In genomic region chr10:15486404-15486803, GRCh38 we compare ENCODE assay signal across 22 cellular contexts.
A peak's percentile ranks its signal among the peaks of the same experiment; 100 is the strongest.
DNase-seq lines count a peak whose midpoint lies in the region; ATAC-seq, FAIRE-seq and TF ChIP-seq lines count a peak whose summit lies in the region.
"Had no signal": no experiment of that assay in that cellular context is flagged by ENCODE, and none has a peak within 500 bp of the region (broad histone marks: within the 10 kb centered on the region; RNA-seq: fewer than 3 reads in every experiment).

No MANE protein-coding gene starts in this region.

- peak; percentile 69 for FAIRE-seq in astrocyte (lab: Jason Lieb, UNC)
- FAIRE-seq: G401.6 had no signal

- intact Hi-C loops in posterior vena cava (cut with DNase I) = no loop called here

- H3K4me2 ChIP-seq in astrocyte (ENCODE audit: low read length) = peak overlapping the region; percentile 0

- H3K36me3 ChIP-seq in astrocyte (ENCODE audit: insufficient read depth, low read length) (no peaks in the 10 kb centered on the region), thoracic aorta (no peaks in the 10 kb centered on the region)
- H3K36me3 ChIP-seq: stomach, upper lobe of left lung had no signal

- H3K27me3 Mint-ChIP-seq in astrocyte (ENCODE audit: low read depth, unreplicated experiment) = peaks cover 11% of the 10 kb centered on the region
- peaks cover 18% of the 10 kb centered on the region for H3K27me3 Mint-ChIP-seq in stimulated activated naive CD8-positive, alpha-beta T cell treated with anti-CD3 and anti-CD28 coated beads, Interleukin-15, amount 100 ng/mL, for 72 hours
- peaks cover 7% of the 10 kb centered on the region for H3K27me3 Mint-ChIP-seq in activated naive CD8-positive, alpha-beta T cell treated with anti-CD3 and anti-CD28 coated beads for 36 hours

- no peak overlapping the region for H3K9ac ChIP-seq in astrocyte (ENCODE audit: low read length)

- no peaks in the 10 kb centered on the region for H4K20me1 ChIP-seq in astrocyte (ENCODE audit: insufficient read depth, low read length)

- DNase-seq in H4 (ENCODE audit: low spot score) (peak; percentile 19), astrocyte (ENCODE audit: low read depth) (peak; percentile 67), fibroblast of the conjunctiva (ENCODE audit: low read depth) (peak; percentile 60), thoracic aorta (ENCODE audit: low spot score) (no peak), posterior vena cava (ENCODE audit: low spot score) (no peak)
- DNase-seq in stimulated activated naive CD8-positive, alpha-beta T cell treated with anti-CD3 and anti-CD28 coated beads, Interleukin-15, amount 100 ng/mL, for 72 hours = no peak
- DNase-seq in activated naive CD8-positive, alpha-beta T cell treated with anti-CD3 and anti-CD28 coated beads for 36 hours = no peak
- DNase-seq: activated B cell treated with CpG ODN at 0.5 μM for 24 hours; activated CD8-positive, alpha-beta T cell treated with anti-CD3 and anti-CD28 coated beads for 36 hours; activated naive CD4-positive, alpha-beta T cell treated with Interleukin-2 at 50 U/mL for 16 hours; activated T-cell treated with anti-CD3 and anti-CD28 coated beads, Interleukin-2, amount 50 U/mL, for 1 hour; H9; MM.1S; NCI-H146; NCI-H82; SIG-M5; stomach; T-helper 17 cell; upper lobe of left lung had no signal

- ATAC-seq in thoracic aorta (ENCODE audit: insufficient number of reproducible peaks, low FRiP score, low read depth) = no peak
- no peak for ATAC-seq in stimulated activated naive CD8-positive, alpha-beta T cell treated with anti-CD3 and anti-CD28 coated beads, Interleukin-15, amount 100 ng/mL, for 72 hours
- ATAC-seq: activated CD8-positive, alpha-beta T cell treated with anti-CD3 and anti-CD28 coated beads for 36 hours; T-helper 17 cell had no signal

- H3K9me3 ChIP-seq in astrocyte (ENCODE audit: insufficient read depth, low read depth, low read length) (no peaks in the 10 kb centered on the region), thoracic aorta (no peaks in the 10 kb centered on the region)
- H3K9me3 ChIP-seq: stomach, upper lobe of left lung had no signal

- H3K36me3 Mint-ChIP-seq in astrocyte (ENCODE audit: low read depth, unreplicated experiment) = no peaks in the 10 kb centered on the region
- H3K36me3 Mint-ChIP-seq in activated naive CD8-positive, alpha-beta T cell treated with anti-CD3 and anti-CD28 coated beads for 36 hours = no peaks in the 10 kb centered on the region
- H3K36me3 Mint-ChIP-seq: brain had no signal

- H3K4me1 Mint-ChIP-seq in astrocyte (ENCODE audit: low read depth, unreplicated experiment) = peaks cover 2% of the 10 kb centered on the region
- H3K4me1 Mint-ChIP-seq in stimulated activated naive CD8-positive, alpha-beta T cell treated with anti-CD3 and anti-CD28 coated beads, Interleukin-15, amount 100 ng/mL, for 72 hours = no peaks in the 10 kb centered on the region
- no peaks in the 10 kb centered on the region for H3K4me1 Mint-ChIP-seq in activated naive CD8-positive, alpha-beta T cell treated with anti-CD3 and anti-CD28 coated beads for 36 hours
- H3K4me1 Mint-ChIP-seq: activated B cell treated with CpG ODN at 0.5 μM for 24 hours, brain, H9, T-helper 17 cell had no signal

- H3K9me3 Mint-ChIP-seq in astrocyte (ENCODE audit: unreplicated experiment) = no peaks in the 10 kb centered on the region
- no peaks in the 10 kb centered on the region for H3K9me3 Mint-ChIP-seq in stimulated activated naive CD8-positive, alpha-beta T cell treated with anti-CD3 and anti-CD28 coated beads, Interleukin-15, amount 100 ng/mL, for 72 hours
- no peaks in the 10 kb centered on the region for H3K9me3 Mint-ChIP-seq in activated naive CD8-positive, alpha-beta T cell treated with anti-CD3 and anti-CD28 coated beads for 36 hours
- H3K9me3 Mint-ChIP-seq: activated B cell treated with CpG ODN at 0.5 μM for 24 hours; activated CD8-positive, alpha-beta T cell treated with anti-CD3 and anti-CD28 coated beads for 36 hours; brain; H9 had no signal

- H3K27me3 ChIP-seq in astrocyte (ENCODE audit: insufficient read depth, low read length) = peaks cover 2% of the 10 kb centered on the region
- H3K27me3 ChIP-seq in thoracic aorta (replicated peaks; ENCODE audit: insufficient read depth) = no peaks in the 10 kb centered on the region
- H3K27me3 ChIP-seq: stomach, upper lobe of left lung had no signal

- TF ChIP-seq CTCF in astrocyte (IDR thresholded peaks at IDR 0.05; ENCODE audit: insufficient read depth, low read depth, low read length) (no peak), thoracic aorta (IDR thresholded peaks at IDR 0.05) (no peak)

- no peak overlapping the region for H3K4me3 Mint-ChIP-seq in astrocyte (ENCODE audit: unreplicated experiment)
- H3K4me3 Mint-ChIP-seq in stimulated activated naive CD8-positive, alpha-beta T cell treated with anti-CD3 and anti-CD28 coated beads, Interleukin-15, amount 100 ng/mL, for 72 hours = no peak overlapping the region
- H3K4me3 Mint-ChIP-seq in activated naive CD8-positive, alpha-beta T cell treated with anti-CD3 and anti-CD28 coated beads for 36 hours = no peak overlapping the region
- H3K4me3 Mint-ChIP-seq: activated B cell treated with CpG ODN at 0.5 μM for 24 hours; activated CD8-positive, alpha-beta T cell treated with anti-CD3 and anti-CD28 coated beads for 36 hours; brain; H9; T-helper 17 cell had no signal

- H3K27ac Mint-ChIP-seq in astrocyte (ENCODE audit: unreplicated experiment) = no peak overlapping the region
- H3K27ac Mint-ChIP-seq in stimulated activated naive CD8-positive, alpha-beta T cell treated with anti-CD3 and anti-CD28 coated beads, Interleukin-15, amount 100 ng/mL, for 72 hours = no peak overlapping the region
- H3K27ac Mint-ChIP-seq in activated naive CD8-positive, alpha-beta T cell treated with anti-CD3 and anti-CD28 coated beads for 36 hours = no peak overlapping the region
- H3K27ac Mint-ChIP-seq: activated B cell treated with CpG ODN at 0.5 μM for 24 hours; activated CD8-positive, alpha-beta T cell treated with anti-CD3 and anti-CD28 coated beads for 36 hours; brain; H9; T-helper 17 cell had no signal

- no peaks in the 10 kb centered on the region for H3K79me2 ChIP-seq in astrocyte (ENCODE audit: insufficient read depth, low read length)

- H3K4me3 ChIP-seq in astrocyte (ENCODE audit: insufficient read depth, low read depth, low read length) (no peak overlapping the region), thoracic aorta (peak overlapping the region; percentile 8)
- H3K4me3 ChIP-seq: stomach, upper lobe of left lung had no signal

- no peaks in the 10 kb centered on the region for H3K4me1 ChIP-seq in astrocyte (ENCODE audit: insufficient read depth, low read length)
- peaks cover 28 to 70% of the 10 kb centered on the region in 2 donors for H3K4me1 ChIP-seq in thoracic aorta (ENCODE audit: control insufficient read depth in 1 of 2, low read depth in 2 of 2)

- H3K27ac ChIP-seq in astrocyte (ENCODE audit: low read depth, low read length) = no peak overlapping the region
- peak overlapping the region; percentile 69 to 95 for H3K27ac ChIP-seq in thoracic aorta
- H3K27ac ChIP-seq: C4-2B, stomach had no signal

- H2AFZ ChIP-seq in astrocyte (ENCODE audit: low read depth, low read length) = no peak overlapping the region

Comparison
In these comparisons a context has a peak if more than half of its experiments do, and no peak if none do; other contexts are left out.
1. DNase-seq: peak in H4 (single experiment), astrocyte (single experiment) and fibroblast of the conjunctiva (single experiment); none in thoracic aorta (single experiment), posterior vena cava (single experiment), stimulated activated naive CD8-positive, alpha-beta T cell treated with anti-CD3 and anti-CD28 coated beads, Interleukin-15, amount 100 ng/mL, for 72 hours (0 of 2) and activated naive CD8-positive, alpha-beta T cell treated with anti-CD3 and anti-CD28 coated beads for 36 hours (single experiment).